In genomic region chr6:38517005-38517404, GRCh38 we compare ENCODE assay signal across 24 cellular contexts.
DNase-seq lines count a peak whose midpoint lies in the region; ATAC-seq and TF ChIP-seq lines count a peak whose summit lies in the region.
"Had no signal": no experiment of that assay in that cellular context is flagged by ENCODE, and none has a peak within 500 bp of the region (broad histone marks: within the 10 kb centered on the region; RNA-seq: fewer than 3 reads in every experiment).

No MANE protein-coding gene starts in this region.

- DNase-seq in DMS53 (lab: John Stamatoyannopoulos, UW) (peak; percentile 40), DMS53 treated with DMSO at 0.1 percent for 48 hours (lab: John Stamatoyannopoulos, UW; ENCODE audit: unreplicated experiment) (no peak), M059J (ENCODE audit: low read depth) (peak; percentile 63), cerebellar cortex (ENCODE audit: low spot score) (peak; percentile 14), mesothelial cell of epicardium (ENCODE audit: low spot score in 2 of 2, unreplicated experiment in 2 of 2) (no peak), NCI-H2081 treated with DMSO at 0.1 percent for 48 hours (lab: John Stamatoyannopoulos, UW) (no peak), OCI-M1 (lab: John Stamatoyannopoulos, UW) (no peak)
- DNase-seq: 8988T; activated CD4-positive, alpha-beta T cell treated with anti-CD3 and anti-CD28 coated beads, Interleukin-2, amount 50 U/mL, for 4 hours; activated naive CD4-positive, alpha-beta T cell; activated T-cell treated with anti-CD3 and anti-CD28 coated beads for 4 hours; anterior cingulate cortex; Caco-2; heart right ventricle; naive thymus-derived CD4-positive, alpha-beta T cell; NCI-H2081; SHP77 treated with DMSO at 0.1 percent for 48 hours; sigmoid colon; stimulated activated CD4-positive, alpha-beta T cell treated with anti-CD3 and anti-CD28 coated beads, Interleukin-2, amount 100 ng/mL, for 48 hours; stomach; T-helper 1 cell; upper lobe of left lung had no signal

- peaks cover 53% of the 10 kb centered on the region for H3K4me1 Mint-ChIP-seq in mesothelial cell of epicardium

- H3K4me3 Mint-ChIP-seq in mesothelial cell of epicardium: no peak overlapping the region
- H3K4me3 Mint-ChIP-seq: memory B cell had no signal

- TF ChIP-seq CTCF in mesothelial cell of epicardium (IDR thresholded peaks at IDR 0.05; ENCODE audit: unreplicated experiment): no peak

- no peaks in the 10 kb centered on the region for H3K36me3 Mint-ChIP-seq in mesothelial cell of epicardium

- peak overlapping the region; percentile 76 for H3K27ac Mint-ChIP-seq in mesothelial cell of epicardium
- H3K27ac Mint-ChIP-seq: memory B cell; naive thymus-derived CD4-positive, alpha-beta T cell had no signal

- ATAC-seq in HG03139 (IDR thresholded peaks at IDR 0.05; ENCODE audit: unreplicated experiment): no peak
- ATAC-seq: naive thymus-derived CD4-positive, alpha-beta T cell had no signal

- no peaks in the 10 kb centered on the region for H3K9me3 Mint-ChIP-seq in mesothelial cell of epicardium
- H3K9me3 Mint-ChIP-seq: memory B cell; naive thymus-derived CD4-positive, alpha-beta T cell had no signal

- no peaks in the 10 kb centered on the region for H3K27me3 Mint-ChIP-seq in mesothelial cell of epicardium (ENCODE audit: low read depth)
- H3K27me3 Mint-ChIP-seq: memory B cell; naive thymus-derived CD4-positive, alpha-beta T cell had no signal

Comparison
In these comparisons a context has a peak if more than half of its experiments do, and no peak if none do; other contexts are left out.
1. DNase-seq: peak in DMS53 (single experiment), M059J (single experiment) and cerebellar cortex (single experiment); none in DMS53 treated with DMSO at 0.1 percent for 48 hours (single experiment), mesothelial cell of epicardium (0 of 2), NCI-H2081 treated with DMSO at 0.1 percent for 48 hours (single experiment) and OCI-M1 (single experiment).